ENCODE assay signal across 28 cellular contexts in the genomic region with DNA sequence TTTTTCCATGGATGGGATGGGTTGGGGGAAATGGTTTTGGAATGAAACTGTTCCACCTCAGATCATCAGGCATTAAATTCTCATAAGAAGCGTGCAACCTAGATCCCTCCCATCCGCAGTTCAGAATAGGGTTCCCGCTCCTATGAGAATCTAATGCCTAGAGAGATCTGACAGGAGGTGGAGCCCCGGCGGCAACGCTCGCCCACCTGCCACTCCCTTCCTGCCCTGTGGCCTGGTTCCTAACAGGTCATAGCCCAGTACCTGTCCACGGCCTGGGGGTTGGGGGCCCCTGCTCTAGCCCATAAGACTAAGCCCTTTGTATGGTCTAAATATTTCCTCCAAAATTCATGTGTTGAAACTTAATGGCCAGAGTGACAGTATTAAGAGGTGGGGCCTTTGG.
"Had no signal": no experiment of that assay in that cellular context is flagged by ENCODE, and none has a peak within 500 bp of the region (broad histone marks: within the 10 kb centered on the region; RNA-seq: fewer than 3 reads in every experiment).

No MANE protein-coding gene starts in this region.

- H3K4me1 ChIP-seq: gastrocnemius medialis, psoas muscle, sigmoid colon, spleen, tibial nerve, upper lobe of right lung, uterus had no signal

- H3K4me3 ChIP-seq: dorsolateral prefrontal cortex, gastrocnemius medialis, lung, ovary, psoas muscle, sigmoid colon, spleen, thoracic aorta, tibial nerve, upper lobe of right lung, uterus had no signal

- DNase-seq: dorsolateral prefrontal cortex; effector CD4-positive, alpha-beta T cell; foreskin fibroblast; gastrocnemius medialis; head of caudate nucleus; naive B cell; occipital lobe; ovary; posterior cingulate gyrus; psoas muscle; right cardiac atrium; sigmoid colon; spleen; stimulated activated CD4-positive, alpha-beta T cell treated with anti-CD3 and anti-CD28 coated beads, Interleukin-4, amount 100 ng/mL, for 4 hours; stimulated activated naive B cell treated with anti-CD40 and anti-IgM and Interleukin-4, amounts not matched to agents 10 μg/mL and 1 μg/mL and 100 μg/mL, for 72 hours; upper lobe of right lung; uterus had no signal

- H3K27ac Mint-ChIP-seq: memory B cell; naive B cell; stimulated activated naive B cell treated with anti-CD40 and anti-IgM and Interleukin-4, amounts not matched to agents 10 μg/mL and 1 μg/mL and 100 μg/mL, for 72 hours; stimulated activated naive CD8-positive, alpha-beta T cell treated with anti-CD3 and anti-CD28 coated beads, Interleukin-15, Interleukin-2, amounts not matched to agents 100 ng/mL and 50 ng/mL, for 24 hours had no signal

- H3K36me3 Mint-ChIP-seq: memory B cell; naive B cell; natural killer cell treated with Interleukin-12 subunit alpha and Interleukin-12 subunit beta and Interleukin-15 and Interleukin-18, amount 100 ng/mL, for 72 hours; stimulated activated naive B cell treated with anti-CD40 and anti-IgM and Interleukin-4, amounts not matched to agents 10 μg/mL and 1 μg/mL and 100 μg/mL, for 72 hours had no signal

- ATAC-seq: esophagus mucosa; gastrocnemius medialis; left lobe of liver; psoas muscle; right cardiac atrium; stimulated activated naive B cell treated with anti-CD40 and anti-IgM and Interleukin-4, amounts not matched to agents 10 μg/mL and 1 μg/mL and 100 μg/mL, for 72 hours; upper lobe of right lung had no signal

- H3K9me3 ChIP-seq: gastrocnemius medialis, ovary, psoas muscle, sigmoid colon, spleen, thoracic aorta, upper lobe of right lung, uterus had no signal

- H3K9me3 Mint-ChIP-seq: natural killer cell treated with Interleukin-12 subunit alpha and Interleukin-12 subunit beta and Interleukin-15 and Interleukin-18, amount 100 ng/mL, for 72 hours; stimulated activated naive CD8-positive, alpha-beta T cell treated with anti-CD3 and anti-CD28 coated beads, Interleukin-15, Interleukin-2, amounts not matched to agents 100 ng/mL and 50 ng/mL, for 24 hours had no signal

- H3K4me3 Mint-ChIP-seq: memory B cell; naive B cell; natural killer cell treated with Interleukin-12 subunit alpha and Interleukin-12 subunit beta and Interleukin-15 and Interleukin-18, amount 100 ng/mL, for 72 hours; stimulated activated naive B cell treated with anti-CD40 and anti-IgM and Interleukin-4, amounts not matched to agents 10 μg/mL and 1 μg/mL and 100 μg/mL, for 72 hours; stimulated activated naive CD8-positive, alpha-beta T cell treated with anti-CD3 and anti-CD28 coated beads, Interleukin-15, Interleukin-2, amounts not matched to agents 100 ng/mL and 50 ng/mL, for 24 hours had no signal

- H3K4me1 Mint-ChIP-seq: memory B cell; naive B cell; stimulated activated naive B cell treated with anti-CD40 and anti-IgM and Interleukin-4, amounts not matched to agents 10 μg/mL and 1 μg/mL and 100 μg/mL, for 72 hours had no signal

- H3K27me3 ChIP-seq: gastrocnemius medialis, ovary, sigmoid colon, tibial nerve, uterus had no signal

- FAIRE-seq: colon, keratinocyte had no signal

- H3K27me3 Mint-ChIP-seq: memory B cell had no signal

- H3K36me3 ChIP-seq: gastrocnemius medialis, ovary, sigmoid colon, spleen, thoracic aorta, upper lobe of right lung, uterus had no signal

- H3K27ac ChIP-seq: epithelial cell of prostate, gastrocnemius medialis, ovary, psoas muscle, sigmoid colon, spleen, thoracic aorta, tibial nerve, upper lobe of right lung, uterus had no signal
